13 cellular contexts compared by ENCODE assay signal in genomic region chr14:64628940-64629403, GRCh38.
DNase-seq lines count a peak whose midpoint lies in the region; ATAC-seq and TF ChIP-seq lines count a peak whose summit lies in the region.
"Had no signal": no experiment of that assay in that cellular context is flagged by ENCODE, and none has a peak within 500 bp of the region (broad histone marks: within the 10 kb centered on the region; RNA-seq: fewer than 3 reads in every experiment).

No MANE protein-coding gene starts in this region.

- H3K27ac ChIP-seq in vagina = no peak overlapping the region
- H3K27ac ChIP-seq: upper lobe of left lung had no signal

- peaks cover 8% of the 10 kb centered on the region for H3K4me1 ChIP-seq in vagina

- no peaks in the 10 kb centered on the region for H3K36me3 ChIP-seq in vagina
- H3K36me3 ChIP-seq: upper lobe of left lung had no signal

- no peak for ATAC-seq in HG02870 (IDR thresholded peaks at IDR 0.05; ENCODE audit: unreplicated experiment)
- ATAC-seq: HCT116 had no signal

- DNase-seq in AG08395 (ENCODE audit: low spot score) (peak; percentile 93), MV-4-11 (lab: John Stamatoyannopoulos, UW) (peak; percentile 26), epidermal melanocyte (ENCODE audit: insufficient read length, low spot score) (peak; percentile 59), midbrain (lab: John Stamatoyannopoulos, UW) (peak; percentile 59), HK-2 (ENCODE audit: unreplicated experiment) (no peak), vagina (ENCODE audit: extremely low spot score in 2 of 2) (no peak), SW480 (ENCODE audit: low spot score) (no peak)
- DNase-seq: activated CD4-positive, alpha-beta T cell treated with anti-CD3 and anti-CD28 coated beads for 48 hours; CD4-positive, CD25-positive, alpha-beta regulatory T cell; stimulated activated CD4-positive, alpha-beta T cell treated with anti-CD3 and anti-CD28 coated beads, Interleukin-1b, Interleukin-23, amount 100 ng/mL, for 48 hours; upper lobe of left lung had no signal

- TF ChIP-seq POLR2A in vagina (IDR thresholded peaks at IDR 0.05) = no peak

- H3K27me3 ChIP-seq in vagina = no peaks in the 10 kb centered on the region
- H3K27me3 ChIP-seq: upper lobe of left lung had no signal

- no peak overlapping the region for H3K4me3 ChIP-seq in vagina
- H3K4me3 ChIP-seq: upper lobe of left lung had no signal

- intact Hi-C loops in vagina (cut with DNase I) = no loop called here

- no peaks in the 10 kb centered on the region for H3K9me3 ChIP-seq in vagina
- H3K9me3 ChIP-seq: upper lobe of left lung had no signal

- no peak for TF ChIP-seq CTCF in vagina (IDR thresholded peaks at IDR 0.05)

Comparison
In these comparisons a context has a peak if more than half of its experiments do, and no peak if none do; other contexts are left out.
1. DNase-seq: peak in AG08395 (single experiment), MV-4-11 (single experiment), epidermal melanocyte (single experiment) and midbrain (single experiment); none in HK-2 (single experiment), vagina (0 of 2) and SW480 (single experiment).